Comparison of ENCODE assay signal across 1 cellular context in genomic region chr1:103788377-103788776, GRCh38.
TF ChIP-seq lines count a peak whose summit lies in the region.

No MANE protein-coding gene starts in this region.

TF ChIP-seq in HCT116, 20 proteins besides CTCF, POLR2A, EP300 and RAD21 (continued from another document):
- TF ChIP-seq MAX (IDR thresholded peaks at IDR 0.05): no peak
